In genomic region chr19:42740381-42740780, GRCh38 we compare ENCODE assay signal across 6 cellular contexts. TPM values are rescaled to one million over a fixed set of nuclear protein-coding genes. Genes with fewer than 3 reads are reported as not detected.
"Had no signal": no experiment of that assay in that cellular context is flagged by ENCODE, and none has a peak within 500 bp of the region (broad histone marks: within the 10 kb centered on the region; RNA-seq: fewer than 3 reads in every experiment).

PSG3 (minus strand) TSS chr19:42740481; CDS start chr19:42740384, 97 bp downstream.

RNA-seq across cellular contexts. Expression of gene PSG3, which starts in this region (rescaled TPM):
- total RNA-seq: GM23248, GM23338, H1, H7, H9, HFFc6 had no signal
